ENCODE assay signal across 19 cellular contexts in genomic region chr10:103706047-103706446, GRCh38.
"Had no signal": no experiment of that assay in that cellular context is flagged by ENCODE, and none has a peak within 500 bp of the region (broad histone marks: within the 10 kb centered on the region; RNA-seq: fewer than 3 reads in every experiment).

No MANE protein-coding gene starts in this region.

- ATAC-seq: activated T-cell treated with anti-CD3 and anti-CD28 coated beads, Interleukin-2, amount 50 U/mL, for 72 hours; natural killer cell treated with Interleukin-12 subunit alpha and Interleukin-12 subunit beta and Interleukin-15 and Interleukin-18, amount 100 ng/mL, for 72 hours; right cardiac atrium had no signal

- DNase-seq: activated B cell treated with CpG ODN at 0.5 μM for 24 hours; activated CD4-positive, alpha-beta T cell treated with anti-CD3 and anti-CD28 coated beads, Interleukin-2, amount 10 ng/mL, durations not matched to agents 24 days and 14 days; activated CD8-positive, alpha-beta memory T cell treated with anti-CD3 and anti-CD28 coated beads, Interleukin-2, amount 50 U/mL, for 48 hours; activated naive CD8-positive, alpha-beta T cell treated with anti-CD3 and anti-CD28 coated beads, Interleukin-2, amount 10 ng/mL, durations not matched to agents 7 days and 5 days; activated T-cell treated with anti-CD3 and anti-CD28 coated beads, Interleukin-2, amount 50 U/mL, for 72 hours; effector memory CD4-positive, alpha-beta T cell; head of caudate nucleus; mesendoderm; occipital lobe; stimulated activated CD4-positive, alpha-beta T cell treated with anti-CD3 and anti-CD28 coated beads, Interleukin-4, amount 100 ng/mL, for 4 hours; stimulated activated CD8-positive, alpha-beta memory T cell treated with anti-CD3 and anti-CD28 coated beads, Interleukin-4, amount 100 ng/mL, for 48 hours; stimulated activated naive CD4-positive, alpha-beta T cell treated with Interleukin-2 at 50 U/mL for 16 hours; T-helper 2 cell; upper lobe of left lung had no signal

- H3K36me3 ChIP-seq: suprapubic skin, upper lobe of left lung had no signal

- H3K27ac ChIP-seq: epithelial cell of prostate, suprapubic skin, upper lobe of left lung had no signal

- H3K27me3 ChIP-seq: suprapubic skin, upper lobe of left lung had no signal

- H3K4me3 ChIP-seq: smooth muscle cell, suprapubic skin, upper lobe of left lung had no signal

- H3K4me2 ChIP-seq: smooth muscle cell had no signal

- H3K9me3 ChIP-seq: suprapubic skin, upper lobe of left lung had no signal

- H3K4me1 ChIP-seq: suprapubic skin, upper lobe of left lung had no signal
